ENCODE assay signal across 1 cellular context in genomic region chr4:84582302-84582987, GRCh38.
TF ChIP-seq lines count a peak whose summit lies in the region.

No MANE protein-coding gene starts in this region.

TF ChIP-seq in HepG2, 621 proteins besides CTCF, POLR2A, EP300 and RAD21 (continued from another document and continues in another):
- TF ChIP-seq ZNF563 (CRISPR knock-in tag; IDR thresholded peaks at IDR 0.05) (0 out of 2 replicates have a peak, but pooled peaks have one; percentile 27), MTA1 (CRISPR knock-in tag; IDR thresholded peaks at IDR 0.05; ENCODE audit: borderline replicate concordance) (no peak), DMTF1 (CRISPR knock-in tag; IDR thresholded peaks at IDR 0.05) (no peak), ZFY (CRISPR knock-in tag; IDR thresholded peaks at IDR 0.05) (no peak), JUN (CRISPR knock-in tag; IDR thresholded peaks at IDR 0.05) (peak; percentile 22; the same call in 1 of the 2 replicates), ZHX1 (CRISPR knock-in tag; IDR thresholded peaks at IDR 0.05; ENCODE audit: low read depth) (0 out of 2 replicates have a peak, but pooled peaks have one; percentile 24), ZC3H4 (CRISPR knock-in tag; IDR thresholded peaks at IDR 0.05; ENCODE audit: borderline replicate concordance) (no peak), EZH2 (conservative IDR thresholded peaks at IDR 0.05; ENCODE audit: low read depth, low read length) (no peak), ATF4 (CRISPR knock-in tag; IDR thresholded peaks at IDR 0.05) (no peak), NCOR1 (IDR thresholded peaks at IDR 0.05; ENCODE audit: borderline replicate concordance, low read length) (no peak), ZFP36L1 (CRISPR knock-in tag; IDR thresholded peaks at IDR 0.05) (0 out of 2 replicates have a peak, but pooled peaks have one; percentile 36), ZBTB26 (CRISPR knock-in tag; IDR thresholded peaks at IDR 0.05; ENCODE audit: borderline replicate concordance) (peak; percentile 8; the same call in 1 of the 2 replicates), ASH2L (IDR thresholded peaks at IDR 0.05; ENCODE audit: insufficient read length, low read depth, low read length) (peak; percentile 0), ZNF430 (CRISPR knock-in tag; IDR thresholded peaks at IDR 0.05) (0 out of 2 replicates have a peak, but pooled peaks have one; percentile 17), ZFP91 (CRISPR knock-in tag; IDR thresholded peaks at IDR 0.05; ENCODE audit: borderline replicate concordance) (no peak), CREB1 (IDR thresholded peaks at IDR 0.05) (peak; percentile 88), CREB1 (CRISPR knock-in tag; IDR thresholded peaks at IDR 0.05) (peak; percentile 71), MED13 (CRISPR knock-in tag; IDR thresholded peaks at IDR 0.05) (no peak), TFAP4 (IDR thresholded peaks at IDR 0.05; ENCODE audit: borderline replicate concordance, low read depth) (peak; percentile 20; the same call in 1 of the 2 replicates), IRF9 (CRISPR knock-in tag; IDR thresholded peaks at IDR 0.05; ENCODE audit: borderline replicate concordance) (0 out of 2 replicates have a peak, but pooled peaks have one; percentile 18), ZNF747 (CRISPR knock-in tag; IDR thresholded peaks at IDR 0.05; ENCODE audit: borderline replicate concordance) (0 out of 2 replicates have a peak, but pooled peaks have one; percentile 19), AKNA (CRISPR knock-in tag; IDR thresholded peaks at IDR 0.05; ENCODE audit: borderline replicate concordance) (no peak), ZBTB1 (CRISPR knock-in tag; IDR thresholded peaks at IDR 0.05; ENCODE audit: borderline replicate concordance) (peak; percentile 26; the same call in 1 of the 2 replicates), BCL3 (CRISPR knock-in tag; IDR thresholded peaks at IDR 0.05) (no peak), HOMEZ (CRISPR knock-in tag; IDR thresholded peaks at IDR 0.05; ENCODE audit: low read depth) (0 out of 2 replicates have a peak, but pooled peaks have one; percentile 31), GMEB1 (CRISPR knock-in tag; IDR thresholded peaks at IDR 0.05; ENCODE audit: borderline replicate concordance) (peak; percentile 62), ATM (IDR thresholded peaks at IDR 0.05; ENCODE audit: borderline replicate concordance) (no peak), ZNF18 (CRISPR knock-in tag; IDR thresholded peaks at IDR 0.05; ENCODE audit: insufficient replicate concordance) (no peak), DNMT3B (CRISPR knock-in tag; conservative IDR thresholded peaks at IDR 0.05) (no peak), SMAD1 (CRISPR knock-in tag; IDR thresholded peaks at IDR 0.05; ENCODE audit: borderline replicate concordance, low read depth) (no peak)
